4 cellular contexts compared by ENCODE assay signal in the genomic region with DNA sequence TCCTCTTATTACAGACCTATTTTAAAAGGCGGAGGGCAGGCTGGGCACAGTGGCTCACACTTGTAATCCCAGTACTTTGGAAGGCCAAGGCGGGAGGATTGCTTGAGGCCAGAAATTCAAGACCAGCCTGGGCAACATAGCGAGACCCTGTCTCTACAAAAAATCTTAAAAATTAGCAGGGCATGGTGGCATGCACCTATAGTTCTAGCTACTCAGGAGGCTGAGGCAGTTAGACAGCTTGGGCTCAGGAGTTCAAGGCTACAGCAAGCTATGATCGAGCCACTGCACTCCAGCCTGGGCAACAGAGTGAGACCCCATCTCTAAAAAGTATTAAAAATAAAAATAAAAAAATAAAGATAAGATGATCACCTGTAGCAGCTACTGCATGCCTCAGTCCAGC. TPM values are rescaled to one million over a fixed set of nuclear protein-coding genes. Genes with fewer than 3 reads are reported as not detected.
"Had no signal": no experiment of that assay in that cellular context is flagged by ENCODE, and none has a peak within 500 bp of the region (broad histone marks: within the 10 kb centered on the region; RNA-seq: fewer than 3 reads in every experiment).

No MANE protein-coding gene starts in this region.

RNA-seq across cellular contexts. Expression of gene TPH1, which starts 45.9 kb away (rescaled TPM):
- total RNA-seq: PC-9, Right ventricle myocardium inferior, RPMI7951, SK-MEL-5 had no signal
